ENCODE assay signal across 16 cellular contexts in genomic region chr7:2266911-2267310, GRCh38. TPM values are rescaled to one million over a fixed set of nuclear protein-coding genes. Genes with fewer than 3 reads are reported as not detected.
DNase-seq lines count a peak whose midpoint lies in the region; ATAC-seq, FAIRE-seq and TF ChIP-seq lines count a peak whose summit lies in the region.
"Had no signal": no experiment of that assay in that cellular context is flagged by ENCODE, and none has a peak within 500 bp of the region (broad histone marks: within the 10 kb centered on the region; RNA-seq: fewer than 3 reads in every experiment).

No MANE protein-coding gene starts in this region.

- peaks cover 3% of the 10 kb centered on the region for H3K4me1 Mint-ChIP-seq in stimulated activated effector memory CD8-positive, alpha-beta T cell treated with anti-CD3 and anti-CD28 coated beads, Interleukin-12 subunit alpha, Interleukin-12 subunit beta, amount 100 ng/mL, for 72 hours

- H3K27me3 ChIP-seq in esophagus muscularis mucosa: no peaks in the 10 kb centered on the region

- intact Hi-C loops in esophagus muscularis mucosa (cut with DNase I): no loop called here

- no peaks in the 10 kb centered on the region for H3K9me3 Mint-ChIP-seq in stimulated activated effector memory CD8-positive, alpha-beta T cell treated with anti-CD3 and anti-CD28 coated beads, Interleukin-12 subunit alpha, Interleukin-12 subunit beta, amount 100 ng/mL, for 72 hours

- no peak for TF ChIP-seq CTCF in esophagus muscularis mucosa (IDR thresholded peaks at IDR 0.05)

- ATAC-seq in stimulated activated effector memory CD8-positive, alpha-beta T cell treated with anti-CD3 and anti-CD28 coated beads, Interleukin-12 subunit alpha, Interleukin-12 subunit beta, amount 100 ng/mL, for 72 hours: no peak
- ATAC-seq: activated CD8-positive, alpha-beta T cell treated with anti-CD3 and anti-CD28 coated beads, Interleukin-2, amount 10 ng/mL, durations not matched to agents 7 days and 5 days had no signal

- FAIRE-seq in RCC 7860 (lab: Jason Lieb, UNC) (no peak), urothelium cell line (lab: Jason Lieb, UNC) (peak; percentile 58)
- FAIRE-seq: GM12892 had no signal

- peaks cover 13% of the 10 kb centered on the region for H3K36me3 Mint-ChIP-seq in stimulated activated effector memory CD8-positive, alpha-beta T cell treated with anti-CD3 and anti-CD28 coated beads, Interleukin-12 subunit alpha, Interleukin-12 subunit beta, amount 100 ng/mL, for 72 hours

- H3K4me3 Mint-ChIP-seq in stimulated activated effector memory CD8-positive, alpha-beta T cell treated with anti-CD3 and anti-CD28 coated beads, Interleukin-12 subunit alpha, Interleukin-12 subunit beta, amount 100 ng/mL, for 72 hours: no peak overlapping the region
- H3K4me3 Mint-ChIP-seq: activated CD8-positive, alpha-beta T cell treated with anti-CD3 and anti-CD28 coated beads, Interleukin-2, amount 10 ng/mL, durations not matched to agents 7 days and 5 days had no signal

- H3K4me1 ChIP-seq in esophagus muscularis mucosa: peaks cover 0 to 6% (median 5%) of the 10 kb centered on the region in 4 donors

- WGBS in esophagus muscularis mucosa: 62% methylated on average over 9 of the region's 10 CpGs

- H3K27ac ChIP-seq in esophagus muscularis mucosa (replicated peaks in 1 of 4): no peak overlapping the region
- H3K27ac ChIP-seq: 22Rv1, epithelial cell of prostate had no signal

- DNase-seq in SIG-M5 treated with dmso at 0.1 percent for 504 hours (lab: John Stamatoyannopoulos, UW; ENCODE audit: unreplicated experiment) (peak; percentile 46), SIG-M5 (lab: John Stamatoyannopoulos, UW) (no peak), RCC 7860 (ENCODE audit: low spot score) (peak; percentile 20), fibroblast of gingiva (ENCODE audit: low read depth) (peak; percentile 49), urothelium cell line (ENCODE audit: low spot score) (no peak), HUDEP-2 (lab: John Stamatoyannopoulos, UW; ENCODE audit: unreplicated experiment in 76 of 76) (no peak), esophagus muscularis mucosa (ENCODE audit: extremely low spot score) (no peak)
- DNase-seq in stimulated activated effector memory CD8-positive, alpha-beta T cell treated with anti-CD3 and anti-CD28 coated beads, Interleukin-12 subunit alpha, Interleukin-12 subunit beta, amount 100 ng/mL, for 72 hours (ENCODE audit: low spot score in 2 of 2): no peak
- DNase-seq: activated CD8-positive, alpha-beta T cell treated with anti-CD3 and anti-CD28 coated beads, Interleukin-2, amount 10 ng/mL, durations not matched to agents 7 days and 5 days; activated gamma-delta T cell; DMS53; Karpas-422; NCI-H2107 had no signal

- no peaks in the 10 kb centered on the region for H3K9me3 ChIP-seq in esophagus muscularis mucosa

- H3K36me3 ChIP-seq in esophagus muscularis mucosa: peaks cover 0 to 67% (median 46%) of the 10 kb centered on the region in 4 donors

- H3K4me3 ChIP-seq in esophagus muscularis mucosa: no peak overlapping the region

- no peak overlapping the region for H3K27ac Mint-ChIP-seq in stimulated activated effector memory CD8-positive, alpha-beta T cell treated with anti-CD3 and anti-CD28 coated beads, Interleukin-12 subunit alpha, Interleukin-12 subunit beta, amount 100 ng/mL, for 72 hours
- H3K27ac Mint-ChIP-seq: activated CD8-positive, alpha-beta T cell treated with anti-CD3 and anti-CD28 coated beads, Interleukin-2, amount 10 ng/mL, durations not matched to agents 7 days and 5 days had no signal

- no peak for TF ChIP-seq POLR2A in esophagus muscularis mucosa (IDR thresholded peaks at IDR 0.05; ENCODE audit: low read depth)

- no peak for TF ChIP-seq EP300 in esophagus muscularis mucosa (IDR thresholded peaks at IDR 0.05)

RNA-seq across cellular contexts. Expression of gene NUDT1, which starts 24.9 kb away (rescaled TPM):
- total RNA-seq in esophagus muscularis mucosa: 10 to 100 TPM; 10.9 to 18.7 (median 18.0) TPM

RNA-seq across cellular contexts. Expression of gene MRM2, which starts 24.9 kb away (rescaled TPM):
- total RNA-seq in esophagus muscularis mucosa: 10 to 100 TPM; 13.3 to 20.3 (median 16.5) TPM

RNA-seq across cellular contexts. Expression of gene MAD1L1, which starts 34.2 kb away (rescaled TPM):
- 10 to 100 TPM; 22.2 to 33.1 (median 29.5) TPM for total RNA-seq in esophagus muscularis mucosa

RNA-seq across cellular contexts. Expression of gene SNX8, which starts 47.3 kb away (rescaled TPM):
- 1 to 10 TPM; 6.8 to 9.9 (median 8.7) TPM for total RNA-seq in esophagus muscularis mucosa

Comparison
In these comparisons a context has a peak if more than half of its experiments do, and no peak if none do; other contexts are left out.
1. DNase-seq: peak in SIG-M5 treated with dmso at 0.1 percent for 504 hours (single experiment), RCC 7860 (single experiment) and fibroblast of gingiva (single experiment); none in SIG-M5 (single experiment), urothelium cell line (single experiment), HUDEP-2 (0 of 76), esophagus muscularis mucosa (single experiment) and stimulated activated effector memory CD8-positive, alpha-beta T cell treated with anti-CD3 and anti-CD28 coated beads, Interleukin-12 subunit alpha, Interleukin-12 subunit beta, amount 100 ng/mL, for 72 hours (0 of 2).